In genomic region chr1:109475261-109475660, GRCh38 we compare ENCODE assay signal across 1 cellular context.
TF ChIP-seq lines count a peak whose summit lies in the region.

No MANE protein-coding gene starts in this region.

TF ChIP-seq in K562, 482 proteins besides CTCF, POLR2A, EP300 and RAD21:
- TF ChIP-seq, protein P1, sequence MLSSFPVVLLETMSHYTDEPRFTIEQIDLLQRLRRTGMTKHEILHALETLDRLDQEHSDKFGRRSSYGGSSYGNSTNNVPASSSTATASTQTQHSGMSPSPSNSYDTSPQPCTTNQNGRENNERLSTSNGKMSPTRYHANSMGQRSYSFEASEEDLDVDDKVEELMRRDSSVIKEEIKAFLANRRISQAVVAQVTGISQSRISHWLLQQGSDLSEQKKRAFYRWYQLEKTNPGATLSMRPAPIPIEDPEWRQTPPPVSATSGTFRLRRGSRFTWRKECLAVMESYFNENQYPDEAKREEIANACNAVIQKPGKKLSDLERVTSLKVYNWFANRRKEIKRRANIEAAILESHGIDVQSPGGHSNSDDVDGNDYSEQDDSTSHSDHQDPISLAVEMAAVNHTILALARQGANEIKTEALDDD (IDR thresholded peaks at IDR 0.05), result 0 out of 2 replicates have a peak, but pooled peaks have one; percentile 4
- TF ChIP-seq ZBTB5 (IDR thresholded peaks at IDR 0.05), result no peak
